In genomic region chr3:119569156-119569555, GRCh38 we compare ENCODE assay signal across 25 cellular contexts. TPM values are rescaled to one million over a fixed set of nuclear protein-coding genes. Genes with fewer than 3 reads are reported as not detected.
"Had no signal": no experiment of that assay in that cellular context is flagged by ENCODE, and none has a peak within 500 bp of the region (broad histone marks: within the 10 kb centered on the region; RNA-seq: fewer than 3 reads in every experiment).

No MANE protein-coding gene starts in this region.

- H3K4me3 ChIP-seq: MG63, SJSA1, SK-N-MC had no signal

- H3K27ac ChIP-seq: HL-60, SJSA1, SK-N-MC had no signal

- H3K9me3 ChIP-seq: MG63, SJSA1 had no signal

- H3K36me3 ChIP-seq: MG63, SJSA1 had no signal

- H3K4me1 ChIP-seq: SJSA1 had no signal

- H3K27me3 Mint-ChIP-seq: IgD-negative memory B cell had no signal

- DNase-seq: Karpas-422, KBM-7, MG63, NCI-H1092, NCI-H1105 treated with DMSO at 0.1 percent for 48 hours, NCI-H1417 treated with DMSO at 0.1 percent for 48 hours, NCI-H146, NCI-H1694 treated with DMSO at 0.1 percent for 48 hours, NCI-H1930, NCI-H2081, NCI-H2107, NCI-H2171, NCI-H226, NCI-H446, NCI-H510A, NCI-H524 treated with DMSO at 0.1 percent for 48 hours, NCI-H69, NCI-H774, Right ventricle myocardium superior, RPMI8226, SIG-M5 had no signal

- H3K36me3 Mint-ChIP-seq: IgD-negative memory B cell had no signal

- H3K27me3 ChIP-seq: SJSA1 had no signal

- H3K9me3 Mint-ChIP-seq: IgD-negative memory B cell had no signal

RNA-seq across cellular contexts. Expression of gene CD80, which starts 9.7 kb away (rescaled TPM):
- total RNA-seq: Right ventricle myocardium superior, SJSA1 had no signal

RNA-seq across cellular contexts. Expression of gene PLA1A, which starts 28.5 kb away (rescaled TPM):
- polyA plus RNA-seq: IgD-negative memory B cell had no signal
